In the genomic region with DNA sequence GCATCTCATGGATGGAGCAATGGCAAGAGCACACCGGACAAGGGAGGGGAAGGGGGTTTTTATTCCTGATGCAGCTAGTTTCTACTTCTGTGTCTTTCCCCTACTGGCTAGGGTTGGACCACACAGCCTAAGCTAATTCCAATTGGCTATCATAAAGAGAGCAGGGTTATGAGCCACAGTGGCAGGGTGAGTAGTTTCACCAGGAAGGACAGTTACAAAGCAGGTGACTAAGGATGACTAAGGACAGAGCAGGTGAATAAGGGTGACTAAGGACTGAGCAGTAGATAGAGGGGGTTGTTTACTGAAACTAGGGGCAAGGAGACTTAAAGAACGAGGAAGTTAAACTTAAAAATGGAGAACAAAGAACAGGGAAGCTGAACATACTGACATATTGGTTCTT, we compare ENCODE assay signal across 29 cellular contexts.
"Had no signal": no experiment of that assay in that cellular context is flagged by ENCODE, and none has a peak within 500 bp of the region (broad histone marks: within the 10 kb centered on the region; RNA-seq: fewer than 3 reads in every experiment).

No MANE protein-coding gene starts in this region.

- H3K4me3 ChIP-seq: adrenal gland, ascending aorta, esophagus muscularis mucosa, gastrocnemius medialis, ovary, prostate gland, spleen, thoracic aorta, upper lobe of right lung had no signal

- H3K36me3 ChIP-seq: adrenal gland, ascending aorta, brain microvascular endothelial cell, esophagus muscularis mucosa, gastrocnemius medialis, ovary, prostate gland, spleen, thoracic aorta, upper lobe of right lung had no signal

- H3K27me3 Mint-ChIP-seq: activated B cell treated with CpG ODN at 0.5 μM for 24 hours; activated CD4-positive, alpha-beta T cell treated with anti-CD3 and anti-CD28 coated beads for 36 hours; activated naive CD8-positive, alpha-beta T cell; activated T-cell treated with anti-CD3 and anti-CD28 coated beads, Interleukin-2, amount 50 U/mL, for 24 hours; activated T-helper 17 cell treated with anti-CD3 and anti-CD28 coated beads, Interleukin-2, amount 50 U/mL, for 72 hours; natural killer cell treated with Interleukin-12 subunit alpha and Interleukin-12 subunit beta and Interleukin-15 and Interleukin-18, amount 100 ng/mL, for 72 hours had no signal

- H3K9me3 ChIP-seq: adrenal gland, gastrocnemius medialis, ovary, prostate gland had no signal

- H3K4me1 ChIP-seq: adrenal gland, ascending aorta, esophagus muscularis mucosa, gastrocnemius medialis, prostate gland, spleen, upper lobe of right lung had no signal

- H3K4me1 Mint-ChIP-seq: activated B cell treated with CpG ODN at 0.5 μM for 24 hours; activated CD4-positive, alpha-beta T cell treated with anti-CD3 and anti-CD28 coated beads for 36 hours; activated T-helper 17 cell treated with anti-CD3 and anti-CD28 coated beads, Interleukin-2, amount 50 U/mL, for 72 hours had no signal

- H3K27ac ChIP-seq: adrenal gland, ascending aorta, brain microvascular endothelial cell, esophagus muscularis mucosa, gastrocnemius medialis, ovary, prostate gland, spleen, thoracic aorta, upper lobe of right lung had no signal

- DNase-seq: activated B cell treated with CpG ODN at 0.5 μM for 24 hours; activated CD4-positive, alpha-beta T cell treated with anti-CD3 and anti-CD28 coated beads for 36 hours; activated CD4-positive, alpha-beta T cell treated with anti-CD3 and anti-CD28 coated beads, Interleukin-2, amount 50 U/mL, for 4 hours; activated CD8-positive, alpha-beta memory T cell treated with anti-CD3 and anti-CD28 coated beads for 24 hours; activated CD8-positive, alpha-beta memory T cell treated with anti-CD3 and anti-CD28 coated beads, Interleukin-2, amount 50 U/mL, for 4 hours; activated naive CD4-positive, alpha-beta T cell; activated T-cell treated with anti-CD3 and anti-CD28 coated beads, Interleukin-2, amount 50 U/mL, for 24 hours; adrenal gland; brain microvascular endothelial cell; central memory CD4-positive, alpha-beta T cell; dermis blood vessel endothelial cell; effector CD8-positive, alpha-beta T cell; gastrocnemius medialis; head of caudate nucleus; left cardiac atrium; midbrain; ovary; spleen; stimulated activated CD4-positive, alpha-beta T cell treated with anti-CD3 and anti-CD28 coated beads, Interleukin-4, amount 100 ng/mL, for 24 hours; stimulated activated naive CD4-positive, alpha-beta T cell treated with Interleukin-2 at 50 U/mL for 16 hours; T-helper 9 cell; upper lobe of right lung had no signal

- ATAC-seq: activated CD4-positive, alpha-beta T cell treated with anti-CD3 and anti-CD28 coated beads for 36 hours; activated T-helper 17 cell treated with anti-CD3 and anti-CD28 coated beads, Interleukin-2, amount 50 U/mL, for 72 hours; gastrocnemius medialis; left cardiac atrium; natural killer cell treated with Interleukin-12 subunit alpha and Interleukin-12 subunit beta and Interleukin-15 and Interleukin-18, amount 100 ng/mL, for 72 hours; upper lobe of right lung had no signal

- H3K27me3 ChIP-seq: adrenal gland, ascending aorta, brain microvascular endothelial cell, esophagus muscularis mucosa, gastrocnemius medialis, ovary, spleen, upper lobe of right lung had no signal

- H3K27ac Mint-ChIP-seq: activated B cell treated with CpG ODN at 0.5 μM for 24 hours; activated CD4-positive, alpha-beta T cell treated with anti-CD3 and anti-CD28 coated beads for 36 hours; activated naive CD8-positive, alpha-beta T cell; activated T-cell treated with anti-CD3 and anti-CD28 coated beads, Interleukin-2, amount 50 U/mL, for 24 hours; activated T-helper 17 cell treated with anti-CD3 and anti-CD28 coated beads, Interleukin-2, amount 50 U/mL, for 72 hours; natural killer cell treated with Interleukin-12 subunit alpha and Interleukin-12 subunit beta and Interleukin-15 and Interleukin-18, amount 100 ng/mL, for 72 hours had no signal

- H3K4me3 Mint-ChIP-seq: activated B cell treated with CpG ODN at 0.5 μM for 24 hours; activated CD4-positive, alpha-beta T cell treated with anti-CD3 and anti-CD28 coated beads for 36 hours; activated naive CD8-positive, alpha-beta T cell; activated T-cell treated with anti-CD3 and anti-CD28 coated beads, Interleukin-2, amount 50 U/mL, for 24 hours; activated T-helper 17 cell treated with anti-CD3 and anti-CD28 coated beads, Interleukin-2, amount 50 U/mL, for 72 hours; natural killer cell treated with Interleukin-12 subunit alpha and Interleukin-12 subunit beta and Interleukin-15 and Interleukin-18, amount 100 ng/mL, for 72 hours had no signal
